ENCODE assay signal across 9 cellular contexts in the genomic region with DNA sequence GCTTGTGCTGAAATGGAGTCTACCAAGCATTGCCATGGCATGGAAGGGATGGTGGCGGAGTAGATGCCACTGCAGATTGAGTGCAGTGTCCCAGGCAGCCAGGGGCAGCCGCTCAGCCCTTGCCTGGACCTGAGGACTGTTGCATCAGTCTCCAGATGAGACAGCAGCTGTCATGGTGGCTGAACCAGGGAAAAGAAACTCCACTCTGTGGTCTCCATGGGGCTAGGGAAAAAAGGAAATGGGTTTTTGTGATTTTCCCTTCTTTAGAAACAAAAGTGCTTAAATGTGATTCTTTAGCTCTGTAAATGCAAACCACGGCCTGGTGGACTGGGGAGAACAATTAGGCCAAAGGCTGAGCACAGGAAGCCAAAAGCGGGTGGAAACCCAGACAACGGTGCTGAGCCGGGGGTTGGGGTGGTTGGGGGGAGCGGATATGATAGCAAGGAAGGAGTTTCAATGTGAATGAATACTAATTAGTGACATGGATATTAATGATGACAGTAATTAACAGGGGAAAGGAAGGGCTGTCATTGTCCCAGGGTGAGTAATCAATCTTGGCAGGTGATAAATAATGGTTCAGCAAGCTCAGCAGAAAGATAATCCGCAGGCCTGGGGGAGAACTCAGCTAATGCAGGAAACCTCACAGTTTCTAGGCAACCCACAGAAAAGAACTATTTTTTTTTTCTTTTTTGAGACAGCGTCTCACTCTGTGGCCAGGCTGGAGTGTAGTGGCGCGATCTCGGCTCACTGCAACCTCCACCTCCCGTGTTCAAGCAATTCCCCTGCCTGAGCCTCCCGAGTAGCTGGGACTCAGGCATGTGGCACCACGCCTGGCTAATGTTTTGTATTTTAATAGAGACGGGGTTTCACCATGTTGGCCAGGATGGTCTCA.
DNase-seq lines count a peak whose midpoint lies in the region; ATAC-seq lines count a peak whose summit lies in the region.
"Had no signal": no experiment of that assay in that cellular context is flagged by ENCODE, and none has a peak within 500 bp of the region (broad histone marks: within the 10 kb centered on the region; RNA-seq: fewer than 3 reads in every experiment).

No MANE protein-coding gene starts in this region.

- DNase-seq in A172 (ENCODE audit: low spot score): peak; percentile 16
- DNase-seq in OCI-M1 (lab: John Stamatoyannopoulos, UW): peak; percentile 18
- peak; percentile 48 for DNase-seq in amniotic epithelial cell (ENCODE audit: low read depth)
- DNase-seq in trophoblast cell: no peak
- DNase-seq in NCI-H2196 treated with DMSO at 0.1 percent for 48 hours (lab: John Stamatoyannopoulos, UW; ENCODE audit: unreplicated experiment): no peak
- no peak for DNase-seq in NCI-H526 treated with DMSO at 0.1 percent for 48 hours (lab: John Stamatoyannopoulos, UW)
- DNase-seq in NAMALWA (ENCODE audit: low spot score): no peak

- ATAC-seq in GM21576 (IDR thresholded peaks at IDR 0.05; ENCODE audit: unreplicated experiment): peak; percentile 67

- peak overlapping the region; percentile 79 for H4K8ac ChIP-seq in trophoblast cell (ENCODE audit: low read depth, low read length)

- no peaks in the 10 kb centered on the region for H3K9me3 ChIP-seq in trophoblast cell (ENCODE audit: insufficient read depth, low read depth, low read length)
- H3K9me3 ChIP-seq: neutrophil had no signal

- no peak overlapping the region for H3K4me3 ChIP-seq in trophoblast cell (ENCODE audit: low read depth, low read length)

- H3K23ac ChIP-seq in trophoblast cell (ENCODE audit: low read length): no peak overlapping the region

- H2BK120ac ChIP-seq in trophoblast cell (ENCODE audit: insufficient read depth, low read length, poor library complexity): peak overlapping the region; percentile 85

- peak overlapping the region; percentile 71 for H2AFZ ChIP-seq in trophoblast cell (ENCODE audit: insufficient read depth, low read length, poor library complexity)

- H2BK12ac ChIP-seq in trophoblast cell (ENCODE audit: low read length): peak overlapping the region; percentile 94

- peaks cover 24 to 31% of the 10 kb centered on the region in 2 experiments for H3K4me1 ChIP-seq in trophoblast cell (ENCODE audit: control insufficient read depth in 1 of 2, insufficient read depth in 2 of 2, low read length in 2 of 2)

- H3K27me3 ChIP-seq in trophoblast cell (ENCODE audit: insufficient read depth, low read length): no peaks in the 10 kb centered on the region

- WGBS in trophoblast cell (ENCODE audit: extremely low coverage, insufficient coverage, insufficient read length): no CpG with 5 or more reads among the region's 16 CpGs

- peak overlapping the region; percentile 92 for H4K91ac ChIP-seq in trophoblast cell (ENCODE audit: low read depth, low read length)

- H4K12ac ChIP-seq in trophoblast cell (ENCODE audit: low read depth, low read length): no peak overlapping the region

- H3K4ac ChIP-seq in trophoblast cell (ENCODE audit: low read depth, low read length): peak overlapping the region; percentile 42

- H3K14ac ChIP-seq in trophoblast cell (ENCODE audit: low read length): peak overlapping the region; percentile 90

- peaks cover 2% of the 10 kb centered on the region for H3K79me2 ChIP-seq in trophoblast cell (ENCODE audit: control insufficient read depth, insufficient read depth, low read length, poor library complexity)

- no peak overlapping the region for H3K9ac ChIP-seq in trophoblast cell (ENCODE audit: low read length)

- H3K27ac ChIP-seq in trophoblast cell (ENCODE audit: low read depth, low read length): peak overlapping the region; percentile 21
- H3K27ac ChIP-seq: neutrophil had no signal

- H2BK5ac ChIP-seq in trophoblast cell (ENCODE audit: low read depth, low read length, poor library complexity): peak overlapping the region; percentile 78

- no peaks in the 10 kb centered on the region for H3K36me3 ChIP-seq in trophoblast cell (ENCODE audit: control insufficient read depth in 1 of 2, insufficient read depth in 2 of 2, low read length in 2 of 2)
- H3K36me3 ChIP-seq: neutrophil had no signal

- peak overlapping the region; percentile 80 for H3K18ac ChIP-seq in trophoblast cell (ENCODE audit: low read length)

- peak overlapping the region; percentile 92 for H2AK5ac ChIP-seq in trophoblast cell (ENCODE audit: low read length)

- peaks cover 10% of the 10 kb centered on the region for H3K79me1 ChIP-seq in trophoblast cell (ENCODE audit: low read length)

- no peak overlapping the region for H3K4me2 ChIP-seq in trophoblast cell (ENCODE audit: low read length)

Comparison
In these comparisons a context has a peak if more than half of its experiments do, and no peak if none do; other contexts are left out.
1. DNase-seq: peak in A172 (single experiment), OCI-M1 (single experiment) and amniotic epithelial cell (single experiment); none in trophoblast cell (0 of 2), NCI-H2196 treated with DMSO at 0.1 percent for 48 hours (single experiment), NCI-H526 treated with DMSO at 0.1 percent for 48 hours (single experiment) and NAMALWA (single experiment).